6 cellular contexts compared by ENCODE assay signal in the genomic region with DNA sequence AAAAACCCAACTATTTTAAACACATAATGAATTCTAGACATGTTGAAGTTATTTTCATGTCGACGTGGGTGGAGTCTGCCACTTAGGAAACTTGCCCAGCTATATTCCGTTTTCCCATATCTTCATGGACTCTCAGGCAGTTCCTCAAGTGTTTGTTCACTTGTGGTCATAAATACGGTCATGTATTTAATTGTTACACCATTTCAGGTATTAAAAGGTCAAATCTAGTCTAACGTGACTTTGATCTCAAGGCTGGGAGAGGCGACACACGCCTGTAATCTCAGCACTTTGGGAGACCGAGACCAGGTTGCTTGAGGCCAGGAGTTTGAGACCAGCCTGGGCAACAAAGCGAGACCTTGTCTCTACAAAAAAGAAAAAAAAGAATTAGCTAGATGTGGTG.
"Had no signal": no experiment of that assay in that cellular context is flagged by ENCODE, and none has a peak within 500 bp of the region (broad histone marks: within the 10 kb centered on the region; RNA-seq: fewer than 3 reads in every experiment).

No MANE protein-coding gene starts in this region.

- H3K4me3 ChIP-seq: GM23338, K562 had no signal

- ATAC-seq: GM23338, K562 had no signal

- DNase-seq: H9, HCEC 1CT, IMR-90, KG1 had no signal
